8 cellular contexts compared by ENCODE assay signal in the genomic region with DNA sequence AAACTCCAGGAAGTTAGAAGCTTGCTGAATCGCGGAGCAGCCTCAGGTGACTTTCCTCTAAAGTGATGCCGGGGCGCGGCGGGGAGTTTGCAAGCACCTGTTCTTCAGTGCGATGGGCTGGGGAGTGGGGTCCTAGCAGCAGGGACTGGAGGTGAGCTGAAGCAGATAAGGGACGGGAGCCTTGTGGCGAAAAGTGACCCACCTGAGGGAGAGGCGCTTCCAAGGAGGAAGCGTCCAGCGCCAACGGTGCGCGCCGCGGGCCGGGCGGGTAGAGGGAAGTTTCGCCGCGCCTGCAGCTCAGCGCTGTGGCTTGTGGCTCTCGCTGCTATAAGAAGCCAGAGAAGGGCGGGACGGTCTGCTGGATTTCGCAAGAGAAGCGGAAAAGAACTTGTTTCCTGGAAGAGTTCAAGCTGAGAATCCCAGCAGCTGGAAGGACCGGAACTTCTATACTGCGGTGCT. TPM values are rescaled to one million over a fixed set of nuclear protein-coding genes. Genes with fewer than 3 reads are reported as not detected.
DNase-seq lines count a peak whose midpoint lies in the region; ATAC-seq, FAIRE-seq and TF ChIP-seq lines count a peak whose summit lies in the region.

TSS of gene STEAP4 (minus strand) at position 305 of the 459 bp plus-strand sequence. CDS start 22,625 bp downstream, outside the sequence.

- no peak within 1 kb of the TSS for H3K27ac Mint-ChIP-seq in astrocyte (ENCODE audit: unreplicated experiment)

- H3K4me3 ChIP-seq in astrocyte (ENCODE audit: insufficient read depth, low read depth, low read length) (peak within 1 kb of the TSS; percentile 33), iPS DF 6.9 (ENCODE audit: low read length) (peak within 1 kb of the TSS; percentile 23; the same call in 1 of the 2 replicates), retinal pigment epithelial cell (ENCODE audit: low read length) (peak within 1 kb of the TSS; percentile 48)

- H3K4me1 Mint-ChIP-seq in astrocyte (ENCODE audit: low read depth, unreplicated experiment), result peaks cover 2% of the 10 kb centered on the region

- WGBS in iPS DF 6.9 (ENCODE audit: insufficient coverage, insufficient read length), result no CpG with 5 or more reads among the region's 30 CpGs

- FAIRE-seq in astrocyte (lab: Jason Lieb, UNC), result no peak

- H3K9me3 ChIP-seq in astrocyte (ENCODE audit: insufficient read depth, low read depth, low read length) (no peaks in the 10 kb centered on the region), iPS DF 6.9 (ENCODE audit: control insufficient read depth, insufficient read depth, low read length) (no peaks in the 10 kb centered on the region)

- no peaks in the 10 kb centered on the region for H3K79me2 ChIP-seq in astrocyte (ENCODE audit: insufficient read depth, low read length)

- H4K20me1 ChIP-seq in astrocyte (ENCODE audit: insufficient read depth, low read length), result no peaks in the 10 kb centered on the region

- peak within 1 kb of the TSS; percentile 75 for H3K4me3 Mint-ChIP-seq in astrocyte (ENCODE audit: unreplicated experiment)

- TF ChIP-seq CTCF in astrocyte (IDR thresholded peaks at IDR 0.05; ENCODE audit: insufficient read depth, low read depth, low read length) (no peak), retinal pigment epithelial cell (conservative IDR thresholded peaks at IDR 0.05; ENCODE audit: low read depth, low read length) (no peak)

- no peak for ATAC-seq in GM18867 (IDR thresholded peaks at IDR 0.05; ENCODE audit: unreplicated experiment)
- no peak for ATAC-seq in GM21723 (IDR thresholded peaks at IDR 0.05; ENCODE audit: unreplicated experiment)

- peaks cover 23% of the 10 kb centered on the region for H3K27me3 Mint-ChIP-seq in astrocyte (ENCODE audit: low read depth, unreplicated experiment)

- H3K4me1 ChIP-seq in astrocyte (ENCODE audit: insufficient read depth, low read length), result no peaks in the 10 kb centered on the region
- no peaks in the 10 kb centered on the region for H3K4me1 ChIP-seq in iPS DF 6.9 (ENCODE audit: control insufficient read depth, insufficient read depth, low read length)

- H3K27ac ChIP-seq in astrocyte (ENCODE audit: low read depth, low read length), result no peak within 1 kb of the TSS
- no peak within 1 kb of the TSS for H3K27ac ChIP-seq in iPS DF 6.9 (ENCODE audit: low read length)

- no peak within 1 kb of the TSS for H3K9ac ChIP-seq in astrocyte (ENCODE audit: low read length)

- no peaks in the 10 kb centered on the region for H3K36me3 ChIP-seq in astrocyte (ENCODE audit: insufficient read depth, low read length)
- no peaks in the 10 kb centered on the region for H3K36me3 ChIP-seq in iPS DF 6.9 (ENCODE audit: control insufficient read depth, insufficient read depth, low read length)

- H3K36me3 Mint-ChIP-seq in astrocyte (ENCODE audit: low read depth, unreplicated experiment), result no peaks in the 10 kb centered on the region

- H3K27me3 ChIP-seq in astrocyte (ENCODE audit: insufficient read depth, low read length), result peaks cover 15% of the 10 kb centered on the region
- no peaks in the 10 kb centered on the region; the same call in 1 of the 2 replicates for H3K27me3 ChIP-seq in iPS DF 6.9 (ENCODE audit: control insufficient read depth, insufficient read depth, low read length)

- peak within 1 kb of the TSS; percentile 81 for H3K4me2 ChIP-seq in astrocyte (ENCODE audit: low read length)

- DNase-seq in SIG-M5 treated with dmso at 0.1 percent for 504 hours (lab: John Stamatoyannopoulos, UW; ENCODE audit: unreplicated experiment), result peak; percentile 31
- no peak for DNase-seq in SIG-M5 (lab: John Stamatoyannopoulos, UW)
- peak; percentile 44 for DNase-seq in astrocyte (ENCODE audit: low read depth)
- DNase-seq in iPS DF 6.9 (ENCODE audit: low read depth, low spot score), result peak; percentile 35
- DNase-seq in retinal pigment epithelial cell (ENCODE audit: low read depth), result peak; percentile 19
- no peak for DNase-seq in cortex of kidney (lab: John Stamatoyannopoulos, UW)

- no peaks in the 10 kb centered on the region for H3K9me3 Mint-ChIP-seq in astrocyte (ENCODE audit: unreplicated experiment)

- H2AFZ ChIP-seq in astrocyte (ENCODE audit: low read depth, low read length), result peak within 1 kb of the TSS; percentile 74

RNA-seq across cellular contexts. Expression of gene STEAP4, which starts in this region (rescaled TPM):
- total RNA-seq in astrocyte, result not detected in 2 replicates

Comparison
In these comparisons a context has a peak if more than half of its experiments do, and no peak if none do; other contexts are left out.
1. DNase-seq: peak in SIG-M5 treated with dmso at 0.1 percent for 504 hours (single experiment), iPS DF 6.9 (single experiment) and retinal pigment epithelial cell (single experiment); none in SIG-M5 (single experiment) and cortex of kidney (single experiment).
2. Peak in DNase-seq, H3K4me3 ChIP-seq and H3K4me2 ChIP-seq in astrocyte; RNA of the gene not detected or under 1 TPM.
3. Peak in every context shown above with its lines, with median percentiles within 50 percentile points of each other: H3K4me3 ChIP-seq.